Comparison of ENCODE assay signal across 12 cellular contexts in genomic region chr2:237900891-237901831, GRCh38. TPM values are rescaled to one million over a fixed set of nuclear protein-coding genes. Genes with fewer than 3 reads are reported as not detected.
A peak's percentile ranks its signal among the peaks of the same experiment; 100 is the strongest.
DNase-seq lines count a peak whose midpoint lies in the region; ATAC-seq and TF ChIP-seq lines count a peak whose summit lies in the region.
"Had no signal": no experiment of that assay in that cellular context is flagged by ENCODE, and none has a peak within 500 bp of the region (broad histone marks: within the 10 kb centered on the region; RNA-seq: fewer than 3 reads in every experiment).

No MANE protein-coding gene starts in this region.

- TF ChIP-seq POLR2A in gastroesophageal sphincter (IDR thresholded peaks at IDR 0.05), result no peak

- peaks cover 14% of the 10 kb centered on the region for H3K36me3 Mint-ChIP-seq in activated naive CD4-positive, alpha-beta T cell treated with anti-CD3 and anti-CD28 coated beads, Interleukin-2, amount 10 ng/mL, durations not matched to agents 7 days and 5 days
- no peaks in the 10 kb centered on the region for H3K36me3 Mint-ChIP-seq in neural progenitor cell
- H3K36me3 Mint-ChIP-seq: T-cell had no signal

- no peaks in the 10 kb centered on the region for H4K20me1 ChIP-seq in neural progenitor cell (ENCODE audit: low read depth)

- H3K9me3 ChIP-seq in gastroesophageal sphincter (no peaks in the 10 kb centered on the region), thoracic aorta (no peaks in the 10 kb centered on the region), neural progenitor cell (ENCODE audit: low read depth) (no peaks in the 10 kb centered on the region)

- H3K4me2 ChIP-seq in neural progenitor cell, result no peak overlapping the region

- ATAC-seq in gastroesophageal sphincter (no peak), thoracic aorta (ENCODE audit: insufficient number of reproducible peaks, low FRiP score, low read depth) (no peak)
- ATAC-seq: esophagus mucosa, T-cell had no signal

- no peaks in the 10 kb centered on the region for H3K27me3 Mint-ChIP-seq in activated naive CD4-positive, alpha-beta T cell treated with anti-CD3 and anti-CD28 coated beads, Interleukin-2, amount 10 ng/mL, durations not matched to agents 7 days and 5 days
- peaks cover 13% of the 10 kb centered on the region for H3K27me3 Mint-ChIP-seq in neural progenitor cell (ENCODE audit: insufficient read depth, low read depth)

- TF ChIP-seq EP300 in gastroesophageal sphincter (IDR thresholded peaks at IDR 0.05), result no peak

- H3K4me3 Mint-ChIP-seq in activated naive CD4-positive, alpha-beta T cell treated with anti-CD3 and anti-CD28 coated beads, Interleukin-2, amount 10 ng/mL, durations not matched to agents 7 days and 5 days, result no peak overlapping the region
- no peak overlapping the region for H3K4me3 Mint-ChIP-seq in neural progenitor cell

- H3K79me2 ChIP-seq in neural progenitor cell (ENCODE audit: low read depth), result no peaks in the 10 kb centered on the region

- H3K27ac Mint-ChIP-seq in activated naive CD4-positive, alpha-beta T cell treated with anti-CD3 and anti-CD28 coated beads, Interleukin-2, amount 10 ng/mL, durations not matched to agents 7 days and 5 days, result peak overlapping the region; percentile 76
- no peak overlapping the region for H3K27ac Mint-ChIP-seq in neural progenitor cell

- H3K27ac ChIP-seq in gastroesophageal sphincter (peak overlapping the region in 3 of 4 donors; percentile 88 to 97 (median 94)), thoracic aorta (peak overlapping the region; percentile 95 to 96), neural progenitor cell (no peak overlapping the region)
- H3K27ac ChIP-seq: cardiac muscle cell, HL-60 had no signal

- 50 to 68% methylated on average over 8 to 15 of the region's 19 CpGs for WGBS in gastroesophageal sphincter (ENCODE audit: low coverage in 1 of 2), 2 donors

- no peak for DNase-seq in activated naive CD4-positive, alpha-beta T cell treated with anti-CD3 and anti-CD28 coated beads, Interleukin-2, amount 10 ng/mL, durations not matched to agents 7 days and 5 days
- DNase-seq in activated naive CD4-positive, alpha-beta T cell treated with anti-CD3 and anti-CD28 coated beads, Interleukin-2, amount 50 U/mL, for 16 hours, result no peak
- peak; percentile 83 for DNase-seq in NCI-H526 treated with DMSO at 0.1 percent for 48 hours (lab: John Stamatoyannopoulos, UW)
- no peak for DNase-seq in thoracic aorta (ENCODE audit: low spot score)
- no peak for DNase-seq in 8988T
- DNase-seq in neural progenitor cell (ENCODE audit: low spot score), result no peak
- no peak for DNase-seq in DMS79 treated with DMSO at 0.1 percent for 48 hours (lab: John Stamatoyannopoulos, UW)

- no peaks in the 10 kb centered on the region for H3K27me3 ChIP-seq in gastroesophageal sphincter
- no peaks in the 10 kb centered on the region for H3K27me3 ChIP-seq in thoracic aorta (replicated peaks; ENCODE audit: insufficient read depth)
- H3K27me3 ChIP-seq in neural progenitor cell, result no peaks in the 10 kb centered on the region
- H3K27me3 ChIP-seq: cardiac muscle cell had no signal

- CTCF ChIA-PET in activated naive CD4-positive, alpha-beta T cell treated with anti-CD3 and anti-CD28 coated beads, Interleukin-2, amount 10 ng/mL, durations not matched to agents 7 days and 5 days (lab: Charles Lee), result no interaction called here

- peaks cover 0 to 92% (median 26%) of the 10 kb centered on the region in 3 donors for H3K4me1 ChIP-seq in gastroesophageal sphincter
- peaks cover 50 to 94% of the 10 kb centered on the region in 2 donors for H3K4me1 ChIP-seq in thoracic aorta (ENCODE audit: control insufficient read depth in 1 of 2, low read depth in 2 of 2)
- peaks cover 9% of the 10 kb centered on the region for H3K4me1 ChIP-seq in neural progenitor cell

- H3K9me3 Mint-ChIP-seq in activated naive CD4-positive, alpha-beta T cell treated with anti-CD3 and anti-CD28 coated beads, Interleukin-2, amount 10 ng/mL, durations not matched to agents 7 days and 5 days, result no peaks in the 10 kb centered on the region
- H3K9me3 Mint-ChIP-seq in neural progenitor cell, result no peaks in the 10 kb centered on the region
- H3K9me3 Mint-ChIP-seq: T-cell had no signal

- no peak overlapping the region for H3K4me3 ChIP-seq in gastroesophageal sphincter
- H3K4me3 ChIP-seq in thoracic aorta, result no peak overlapping the region
- H3K4me3 ChIP-seq in neural progenitor cell, result no peak overlapping the region
- H3K4me3 ChIP-seq: cardiac muscle cell had no signal

- no peaks in the 10 kb centered on the region for H3F3A ChIP-seq in neural progenitor cell (ENCODE audit: low read depth)

- no peak overlapping the region for H2AFZ ChIP-seq in neural progenitor cell (replicated peaks)

- peaks cover 91% of the 10 kb centered on the region for H3K4me1 Mint-ChIP-seq in activated naive CD4-positive, alpha-beta T cell treated with anti-CD3 and anti-CD28 coated beads, Interleukin-2, amount 10 ng/mL, durations not matched to agents 7 days and 5 days
- peaks cover 11% of the 10 kb centered on the region for H3K4me1 Mint-ChIP-seq in neural progenitor cell

- H3K36me3 ChIP-seq in gastroesophageal sphincter (no peaks in the 10 kb centered on the region), thoracic aorta (no peaks in the 10 kb centered on the region), neural progenitor cell (no peaks in the 10 kb centered on the region)
- H3K36me3 ChIP-seq: cardiac muscle cell had no signal

- TF ChIP-seq CTCF in gastroesophageal sphincter (IDR thresholded peaks at IDR 0.05) (no peak), thoracic aorta (IDR thresholded peaks at IDR 0.05) (no peak), neural progenitor cell (IDR thresholded peaks at IDR 0.05) (no peak)

- H3K9ac ChIP-seq in neural progenitor cell, result no peak overlapping the region

RNA-seq across cellular contexts. Expression of gene RAMP1, which starts 41.7 kb away (rescaled TPM):
- 100 to 1,000 TPM; 213 to 355 (median 286) TPM for total RNA-seq in gastroesophageal sphincter
- total RNA-seq in thoracic aorta, result 100 to 1,000 TPM; 246 to 525 TPM
- not detected in 2 replicates for total RNA-seq in neural progenitor cell (ENCODE audit: low replicate concordance)

Comparison
In these comparisons a context has a peak if more than half of its experiments do, and no peak if none do; other contexts are left out.
1. RNA of gene RAMP1, which starts 41.7 kb away (total RNA-seq): 246 to 525 TPM in thoracic aorta and 213 to 355 TPM in gastroesophageal sphincter; not detected in neural progenitor cell; every median in the first group is over 100 times any median in the second.